26 cellular contexts compared by ENCODE assay signal in genomic region chr12:4435537-4435936, GRCh38. TPM values are rescaled to one million over a fixed set of nuclear protein-coding genes. Genes with fewer than 3 reads are reported as not detected.
DNase-seq lines count a peak whose midpoint lies in the region; TF ChIP-seq lines count a peak whose summit lies in the region.
"Had no signal": no experiment of that assay in that cellular context is flagged by ENCODE, and none has a peak within 500 bp of the region (broad histone marks: within the 10 kb centered on the region; RNA-seq: fewer than 3 reads in every experiment).

No MANE protein-coding gene starts in this region.

- no peaks in the 10 kb centered on the region for H3K9me3 ChIP-seq in HEK293 (ENCODE audit: control insufficient read depth, insufficient read depth, low read depth, low read length)
- no peaks in the 10 kb centered on the region for H3K9me3 ChIP-seq in effector memory CD4-positive, alpha-beta T cell (ENCODE audit: control insufficient read depth, low read length)
- H3K9me3 ChIP-seq: HAP-1, mucosa of descending colon, SJSA1 had no signal

- H3K27me3 Mint-ChIP-seq in activated CD4-positive, alpha-beta memory T cell treated with anti-CD3 and anti-CD28 coated beads for 36 hours: peaks cover 1% of the 10 kb centered on the region
- H3K27me3 Mint-ChIP-seq: stimulated activated naive CD8-positive, alpha-beta T cell treated with anti-CD3 and anti-CD28 coated beads, Interleukin-15, Interleukin-2, amounts not matched to agents 100 ng/mL and 50 ng/mL, for 24 hours had no signal

- intact Hi-C loops in activated CD4-positive, alpha-beta memory T cell treated with anti-CD3 and anti-CD28 coated beads for 36 hours (cut with micrococcal nuclease): no loop called here

- H3K27ac Mint-ChIP-seq in activated CD4-positive, alpha-beta memory T cell treated with anti-CD3 and anti-CD28 coated beads for 36 hours: no peak overlapping the region
- H3K27ac Mint-ChIP-seq: activated naive CD4-positive, alpha-beta T cell treated with anti-CD3 and anti-CD28 coated beads, Interleukin-2, amount 50 U/mL, for 72 hours; nephron progenitor cell; stimulated activated naive CD8-positive, alpha-beta T cell treated with anti-CD3 and anti-CD28 coated beads, Interleukin-15, Interleukin-2, amounts not matched to agents 100 ng/mL and 50 ng/mL, for 24 hours had no signal

- POLR2A ChIA-PET in HEK293 (lab: Yijun Ruan, JAX): no interaction called here
- POLR2A ChIA-PET in activated CD4-positive, alpha-beta memory T cell treated with anti-CD3 and anti-CD28 coated beads for 36 hours (lab: Charles Lee): no interaction called here

- H3K4me1 Mint-ChIP-seq in activated CD4-positive, alpha-beta memory T cell treated with anti-CD3 and anti-CD28 coated beads for 36 hours (ENCODE audit: low read depth): peaks cover 3% of the 10 kb centered on the region

- no peaks in the 10 kb centered on the region for H3K27me3 ChIP-seq in effector memory CD4-positive, alpha-beta T cell (replicated peaks; ENCODE audit: control insufficient read depth, insufficient read depth, low read length, poor library complexity, severe bottlenecking)

- H3K9me3 Mint-ChIP-seq in activated CD4-positive, alpha-beta memory T cell treated with anti-CD3 and anti-CD28 coated beads for 36 hours: no peaks in the 10 kb centered on the region
- H3K9me3 Mint-ChIP-seq: activated naive CD4-positive, alpha-beta T cell treated with anti-CD3 and anti-CD28 coated beads, Interleukin-2, amount 50 U/mL, for 72 hours; nephron progenitor cell; stimulated activated naive CD8-positive, alpha-beta T cell treated with anti-CD3 and anti-CD28 coated beads, Interleukin-15, Interleukin-2, amounts not matched to agents 100 ng/mL and 50 ng/mL, for 24 hours had no signal

- no peaks in the 10 kb centered on the region for H3K4me1 ChIP-seq in HEK293 (ENCODE audit: control insufficient read depth, insufficient read depth, low read length)
- no peaks in the 10 kb centered on the region for H3K4me1 ChIP-seq in effector memory CD4-positive, alpha-beta T cell (ENCODE audit: control insufficient read depth, insufficient read depth, low read length, poor library complexity, severe bottlenecking)
- H3K4me1 ChIP-seq: HAP-1, SJSA1 had no signal

- no peaks in the 10 kb centered on the region for H3K36me3 ChIP-seq in HEK293 (ENCODE audit: control insufficient read depth in 2 of 2, insufficient read depth in 1 of 2, low read length in 2 of 2)
- H3K36me3 ChIP-seq in effector memory CD4-positive, alpha-beta T cell (ENCODE audit: control insufficient read depth, insufficient read depth, low read length): no peaks in the 10 kb centered on the region
- H3K36me3 ChIP-seq: HAP-1, SJSA1 had no signal

- DNase-seq in NCI-H2171 (lab: John Stamatoyannopoulos, UW) (peak; percentile 14), ecto neural progenitor cell (ENCODE audit: low spot score) (peak; percentile 27), ureter (ENCODE audit: low spot score) (peak; percentile 4), epidermal melanocyte (ENCODE audit: insufficient read length, low spot score) (no peak)
- DNase-seq in effector memory CD4-positive, alpha-beta T cell: no peak
- DNase-seq in activated CD4-positive, alpha-beta memory T cell treated with anti-CD3 and anti-CD28 coated beads for 36 hours: no peak
- DNase-seq: activated CD4-positive, alpha-beta T cell treated with anti-CD3 and anti-CD28 coated beads for 48 hours; anterior cingulate cortex; DMS79; mucosa of descending colon; NCI-H1694 treated with DMSO at 0.1 percent for 48 hours; NCI-H526 treated with DMSO at 0.1 percent for 48 hours; nephron progenitor cell; posterior cingulate gyrus; stimulated activated CD4-positive, alpha-beta T cell treated with anti-CD3 and anti-CD28 coated beads, Interleukin-4, amount 100 ng/mL, for 4 hours had no signal

- no peak overlapping the region for H3K4me3 Mint-ChIP-seq in activated CD4-positive, alpha-beta memory T cell treated with anti-CD3 and anti-CD28 coated beads for 36 hours
- H3K4me3 Mint-ChIP-seq: nephron progenitor cell; stimulated activated naive CD8-positive, alpha-beta T cell treated with anti-CD3 and anti-CD28 coated beads, Interleukin-15, Interleukin-2, amounts not matched to agents 100 ng/mL and 50 ng/mL, for 24 hours had no signal

- H3K27ac ChIP-seq in HEK293 (ENCODE audit: extremely low read depth, low read depth, low read length): no peak overlapping the region
- H3K27ac ChIP-seq in effector memory CD4-positive, alpha-beta T cell (ENCODE audit: insufficient read depth, low read length, poor library complexity, severe bottlenecking): no peak overlapping the region
- H3K27ac ChIP-seq: KMS-11, SJSA1 had no signal

- no peak for TF ChIP-seq CTCF in HEK293 (tag by site-specific recombination; IDR thresholded peaks at IDR 0.05)

- H3K36me3 Mint-ChIP-seq in activated CD4-positive, alpha-beta memory T cell treated with anti-CD3 and anti-CD28 coated beads for 36 hours: no peaks in the 10 kb centered on the region
- H3K36me3 Mint-ChIP-seq: activated naive CD4-positive, alpha-beta T cell treated with anti-CD3 and anti-CD28 coated beads, Interleukin-2, amount 50 U/mL, for 72 hours had no signal

- CTCF ChIA-PET in HEK293 (lab: Yijun Ruan, JAX): no interaction called here
- CTCF ChIA-PET in activated CD4-positive, alpha-beta memory T cell treated with anti-CD3 and anti-CD28 coated beads for 36 hours (lab: Charles Lee): no interaction called here

- H3K4me3 ChIP-seq in HEK293 (ENCODE audit: low read depth, low read length): no peak overlapping the region
- H3K4me3 ChIP-seq in effector memory CD4-positive, alpha-beta T cell (ENCODE audit: insufficient read depth, low read depth, low read length, poor library complexity, severe bottlenecking): no peak overlapping the region
- H3K4me3 ChIP-seq: HAP-1, mucosa of descending colon, SJSA1 had no signal

TF ChIP-seq in HEK293, 187 proteins besides CTCF, POLR2A, EP300 and RAD21:
- TF ChIP-seq ZSCAN18 (tag by site-specific recombination; IDR thresholded peaks at IDR 0.05) (no peak), ZNF23 (tag by site-specific recombination; IDR thresholded peaks at IDR 0.05; ENCODE audit: borderline replicate concordance) (no peak), ZNF518A (tag by site-specific recombination; conservative IDR thresholded peaks at IDR 0.05; ENCODE audit: low read depth) (0 out of 2 replicates have a peak, but pooled peaks have one; percentile 24)

RNA-seq across cellular contexts. Expression of gene FGF6, which starts 10.1 kb away (rescaled TPM):
- not detected for total RNA-seq in ureter
- not detected for total RNA-seq in activated CD4-positive, alpha-beta memory T cell treated with anti-CD3 and anti-CD28 coated beads for 36 hours
- total RNA-seq: activated naive CD4-positive, alpha-beta T cell treated with anti-CD3 and anti-CD28 coated beads, Interleukin-2, amount 50 U/mL, for 72 hours; glomerular endothelial cell; lower leg skin; mucosa of descending colon; RPMI7951; sciatic nerve; SJSA1; T-helper 1 cell treated with Interleukin-12 subunit alpha and Interleukin-12 subunit beta and Interleukin-4 antibody, amounts not matched to agents 30 ng/mL and 1 ng/mL, for 36 hours had no signal

RNA-seq across cellular contexts. Expression of gene FGF23, which starts 56.0 kb away (rescaled TPM):
- total RNA-seq in ureter: not detected
- total RNA-seq in activated CD4-positive, alpha-beta memory T cell treated with anti-CD3 and anti-CD28 coated beads for 36 hours: not detected
- total RNA-seq: activated naive CD4-positive, alpha-beta T cell treated with anti-CD3 and anti-CD28 coated beads, Interleukin-2, amount 50 U/mL, for 72 hours; glomerular endothelial cell; lower leg skin; mucosa of descending colon; RPMI7951; sciatic nerve; SJSA1; T-helper 1 cell treated with Interleukin-12 subunit alpha and Interleukin-12 subunit beta and Interleukin-4 antibody, amounts not matched to agents 30 ng/mL and 1 ng/mL, for 36 hours had no signal

Comparison
In these comparisons a context has a peak if more than half of its experiments do, and no peak if none do; other contexts are left out.
1. DNase-seq: peak in NCI-H2171 (single experiment), ecto neural progenitor cell (single experiment) and ureter (single experiment); none in effector memory CD4-positive, alpha-beta T cell (0 of 3), epidermal melanocyte (single experiment) and activated CD4-positive, alpha-beta memory T cell treated with anti-CD3 and anti-CD28 coated beads for 36 hours (single experiment).